Comparison of ENCODE assay signal across 24 cellular contexts in the genomic region with DNA sequence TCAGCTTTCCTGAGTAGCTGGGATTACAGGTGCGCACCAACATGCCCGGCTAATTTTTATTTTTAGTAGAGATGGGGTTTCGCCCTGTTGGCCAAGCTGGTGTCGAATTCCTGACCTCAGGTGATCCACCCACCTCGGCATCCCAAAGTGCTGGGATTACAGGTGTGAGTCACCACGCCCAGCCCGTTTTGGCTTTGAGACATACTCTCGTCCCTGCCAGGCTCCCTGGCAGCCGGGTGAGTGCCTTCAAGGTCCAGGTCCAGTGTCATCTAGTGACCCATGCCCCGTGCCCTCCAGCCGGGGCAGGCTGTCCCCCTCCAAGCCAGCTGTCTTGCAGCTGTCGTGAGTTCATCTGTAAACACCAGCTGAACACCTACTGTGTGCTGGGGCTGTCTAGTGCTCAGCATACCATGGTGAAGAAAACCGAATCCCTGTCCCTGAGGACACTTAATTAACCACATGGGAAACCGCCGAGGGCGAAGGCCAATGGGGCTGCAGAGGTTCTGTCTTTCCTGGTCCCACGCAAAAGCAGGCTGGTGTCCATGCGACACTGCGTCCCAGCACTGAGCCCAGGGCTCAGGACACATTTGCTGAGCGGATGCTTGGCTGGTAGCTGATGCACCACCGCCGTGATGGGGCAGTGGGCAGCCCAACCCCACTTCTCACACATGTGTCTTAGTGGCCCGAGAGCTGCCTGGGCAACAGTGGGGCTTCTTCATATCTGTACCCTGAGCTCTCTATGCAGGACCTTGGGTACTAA. TPM values are rescaled to one million over a fixed set of nuclear protein-coding genes. Genes with fewer than 3 reads are reported as not detected.
A peak's percentile ranks its signal among the peaks of the same experiment; 100 is the strongest.
DNase-seq lines count a peak whose midpoint lies in the region; ATAC-seq, FAIRE-seq and TF ChIP-seq lines count a peak whose summit lies in the region.
"Had no signal": no experiment of that assay in that cellular context is flagged by ENCODE, and none has a peak within 500 bp of the region (broad histone marks: within the 10 kb centered on the region; RNA-seq: fewer than 3 reads in every experiment).

No MANE protein-coding gene starts in this region.

- no peak overlapping the region for H3K4me3 Mint-ChIP-seq in activated T-cell treated with anti-CD3 and anti-CD28 coated beads, Interleukin-2, amount 50 U/mL, for 24 hours
- H3K4me3 Mint-ChIP-seq: CD14-positive monocyte, H9 had no signal

- no peak overlapping the region for H3K27ac Mint-ChIP-seq in activated T-cell treated with anti-CD3 and anti-CD28 coated beads, Interleukin-2, amount 50 U/mL, for 24 hours
- H3K27ac Mint-ChIP-seq: CD14-positive monocyte had no signal

- no peaks in the 10 kb centered on the region for H3K27me3 Mint-ChIP-seq in activated T-cell treated with anti-CD3 and anti-CD28 coated beads, Interleukin-2, amount 50 U/mL, for 24 hours

- in situ Hi-C loops in mammary epithelial cell (cut with MboI; ENCODE audit: low sequenced_read_pairs in 2 of 2) = no loop called here

- WGBS in mammary epithelial cell (ENCODE audit: low coverage, missing lambda C conversion rate) = 61% methylated on average over 16 of the region's 23 CpGs

- dilution Hi-C loops in mammary epithelial cell (cut with HindIII; ENCODE audit: low sequenced_read_pairs) = no loop called here

- no peaks in the 10 kb centered on the region for H3K9me3 ChIP-seq in mammary epithelial cell (replicated peaks; ENCODE audit: insufficient read depth, low read length)
- H3K9me3 ChIP-seq in kidney (ENCODE audit: control insufficient read depth in 1 of 2, low read length in 2 of 2) = no peaks in the 10 kb centered on the region
- H3K9me3 ChIP-seq: SJCRH30 had no signal

- H3K9me3 Mint-ChIP-seq in activated T-cell treated with anti-CD3 and anti-CD28 coated beads, Interleukin-2, amount 50 U/mL, for 24 hours = no peaks in the 10 kb centered on the region
- H3K9me3 Mint-ChIP-seq: CD14-positive monocyte, H9 had no signal

- H3K4me3 ChIP-seq in mammary epithelial cell (replicated peaks in 1 of 3; ENCODE audit: insufficient read depth in 1 of 3, low read depth in 2 of 3, low read length in 3 of 3) (no peak overlapping the region), kidney (ENCODE audit: low read length in 2 of 2) (no peak overlapping the region)
- H3K4me3 ChIP-seq: SJCRH30 had no signal

- H3K79me2 ChIP-seq in mammary epithelial cell (ENCODE audit: insufficient read depth, low read length) = no peaks in the 10 kb centered on the region

- H4K20me1 ChIP-seq in mammary epithelial cell (ENCODE audit: insufficient read depth, low read length) = no peaks in the 10 kb centered on the region

- no peak overlapping the region for H3K27ac ChIP-seq in mammary epithelial cell (ENCODE audit: insufficient read depth, low read depth, low read length)
- no peak overlapping the region for H3K27ac ChIP-seq in kidney (ENCODE audit: low read depth in 2 of 2, low read length in 2 of 2)
- H3K27ac ChIP-seq: HL-60, KMS-11, RWPE1, SJCRH30 had no signal

- CTCF ChIA-PET in mammary epithelial cell (lab: Charles Lee; ENCODE audit: low non-redundant PET) = no interaction called here

- no TSS peak for BruUV-seq in mammary epithelial cell (replicated peaks; lab: Mats Ljungman, UMichigan)

- no peaks in the 10 kb centered on the region for H3K4me1 Mint-ChIP-seq in activated T-cell treated with anti-CD3 and anti-CD28 coated beads, Interleukin-2, amount 50 U/mL, for 24 hours (ENCODE audit: low read depth)
- H3K4me1 Mint-ChIP-seq: CD14-positive monocyte had no signal

- H3K4me2 ChIP-seq in mammary epithelial cell (ENCODE audit: insufficient read depth, low read depth, low read length) = no peak overlapping the region
- H3K4me2 ChIP-seq: KMS-11 had no signal

- DNase-seq in Right ventricle myocardium inferior (ENCODE audit: missing footprints) (peak; percentile 53), left ventricle myocardium superior (no peak), mammary epithelial cell (peak; percentile 36), kidney (peak; percentile 45), DMS153 (lab: John Stamatoyannopoulos, UW) (no peak)
- no peak for DNase-seq in activated T-cell treated with anti-CD3 and anti-CD28 coated beads, Interleukin-2, amount 50 U/mL, for 24 hours
- DNase-seq in effector CD8-positive, alpha-beta T cell (lab: John Stamatoyannopoulos, UW) = no peak
- DNase-seq: 8988T, AML-193, DMS53, GF-D8, H9, MV-4-11, NCI-H1105 treated with DMSO at 0.1 percent for 48 hours, NCI-H2029 treated with DMSO at 0.1 percent for 48 hours, NCI-H226, NCI-H510A treated with DMSO at 0.1 percent for 48 hours, NCI-H748 treated with DMSO at 0.1 percent for 48 hours, SJCRH30 had no signal

- H3K36me3 ChIP-seq in mammary epithelial cell (ENCODE audit: insufficient read depth, low read length) = no peaks in the 10 kb centered on the region
- H3K36me3 ChIP-seq in kidney (ENCODE audit: control insufficient read depth in 1 of 2, insufficient read depth in 2 of 2, low read length in 2 of 2) = no peaks in the 10 kb centered on the region
- H3K36me3 ChIP-seq: SJCRH30 had no signal

- peaks cover 14% of the 10 kb centered on the region for H3K4me1 ChIP-seq in mammary epithelial cell (ENCODE audit: insufficient read depth, low read length)
- H3K4me1 ChIP-seq in kidney (ENCODE audit: control insufficient read depth in 1 of 2, insufficient read depth in 1 of 2, low read depth in 1 of 2, low read length in 2 of 2) = no peaks in the 10 kb centered on the region
- H3K4me1 ChIP-seq: SJCRH30 had no signal

- no peak overlapping the region for H2AFZ ChIP-seq in mammary epithelial cell (ENCODE audit: low read depth, low read length)

- ATAC-seq in Right ventricle myocardium inferior (no peak), left ventricle myocardium superior (no peak), GM21447 (IDR thresholded peaks at IDR 0.05; ENCODE audit: unreplicated experiment) (no peak)

- no peaks in the 10 kb centered on the region for H3K27me3 ChIP-seq in mammary epithelial cell (ENCODE audit: insufficient read depth, low read length)
- H3K27me3 ChIP-seq: SJCRH30 had no signal

- no peak for TF ChIP-seq CTCF in mammary epithelial cell (conservative IDR thresholded peaks at IDR 0.05 in 1 of 2, IDR thresholded peaks at IDR 0.05 in 1 of 2; ENCODE audit: extremely low read depth in 1 of 2, insufficient read depth in 1 of 2, low read depth in 1 of 2, low read length in 2 of 2)
- no peak for TF ChIP-seq CTCF in kidney (IDR thresholded peaks at IDR 0.05; ENCODE audit: borderline replicate concordance, extremely low read depth, insufficient read depth)

- no peaks in the 10 kb centered on the region for H3K36me3 Mint-ChIP-seq in activated T-cell treated with anti-CD3 and anti-CD28 coated beads, Interleukin-2, amount 50 U/mL, for 24 hours (ENCODE audit: low read depth)
- H3K36me3 Mint-ChIP-seq: CD14-positive monocyte had no signal

- FAIRE-seq in kidney (lab: Jason Lieb, UNC) = no peak

- intact Hi-C loops in Right ventricle myocardium inferior (cut with DNase I) = no loop called here
- intact Hi-C loops in left ventricle myocardium superior (cut with micrococcal nuclease) = no loop called here
- intact Hi-C loops in mammary epithelial cell (cut with micrococcal nuclease) = no loop called here
- intact Hi-C loops in kidney (cut with DNase I) = no loop called here

- no peak overlapping the region for H3K9ac ChIP-seq in mammary epithelial cell (ENCODE audit: insufficient read depth, low read length)
- H3K9ac ChIP-seq in kidney (ENCODE audit: low read length in 2 of 2) = no peak overlapping the region
- H3K9ac ChIP-seq: KMS-11 had no signal

RNA-seq across cellular contexts. Expression of a gene that starts 21.9 kb away (rescaled TPM):
- total RNA-seq in Right ventricle myocardium inferior = 8.9 TPM
- 12.2 TPM for total RNA-seq in left ventricle myocardium superior
- 10 to 100 TPM; 17.5 to 31.4 TPM for total RNA-seq in mammary epithelial cell
- polyA plus RNA-seq in mammary epithelial cell = 41.0 TPM
- 60.6 TPM for polyA minus RNA-seq in mammary epithelial cell
- 9.5 TPM for total RNA-seq in kidney
- polyA plus RNA-seq in kidney (ENCODE audit: insufficient read depth, low read depth, low replicate concordance) = 4.7 TPM
- total RNA-seq: SJCRH30 had no signal

Comparison
In these comparisons a context has a peak if more than half of its experiments do, and no peak if none do; other contexts are left out.
1. DNase-seq: peak in Right ventricle myocardium inferior (single experiment), mammary epithelial cell (single experiment) and kidney (single experiment); none in left ventricle myocardium superior (single experiment), activated T-cell treated with anti-CD3 and anti-CD28 coated beads, Interleukin-2, amount 50 U/mL, for 24 hours (single experiment), effector CD8-positive, alpha-beta T cell (single experiment) and DMS153 (single experiment).